8 cellular contexts compared by ENCODE assay signal in the genomic region with DNA sequence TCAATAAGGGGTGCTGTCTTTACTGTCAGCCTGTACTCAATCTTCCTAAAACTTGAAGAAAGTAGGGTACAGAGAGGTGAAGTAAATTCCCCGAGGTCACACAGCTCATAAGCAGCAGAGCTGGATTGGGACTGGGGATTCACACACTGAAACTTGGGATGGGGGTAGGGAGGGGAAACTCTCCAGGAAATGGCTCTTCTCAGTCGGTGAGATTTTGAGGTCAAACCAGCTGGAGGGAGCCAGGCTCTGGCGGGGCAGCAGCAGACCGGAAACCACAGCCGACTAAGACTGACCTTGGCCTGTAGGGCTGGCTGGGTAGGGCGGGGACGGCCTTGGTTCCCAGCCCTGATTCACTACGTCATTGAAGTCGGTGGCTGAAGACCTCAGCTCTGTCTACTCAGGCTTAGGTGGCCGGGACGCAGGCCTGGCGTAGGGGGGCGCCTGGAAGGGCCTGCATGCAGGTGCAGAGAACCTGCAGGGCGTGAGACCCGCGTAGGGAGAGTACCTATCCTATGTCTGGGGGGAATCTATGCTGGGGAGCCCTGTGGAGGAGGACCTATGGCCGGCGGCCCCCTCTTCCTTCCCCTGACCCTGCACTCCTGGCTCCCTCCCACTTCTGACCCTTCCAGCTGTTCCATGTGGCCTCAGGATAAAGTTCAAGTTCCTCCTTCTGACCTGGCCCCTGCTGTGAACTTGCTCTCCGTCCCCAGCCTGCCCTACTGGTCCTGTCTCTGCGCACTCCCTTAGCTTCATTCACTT. TPM values are rescaled to one million over a fixed set of nuclear protein-coding genes. Genes with fewer than 3 reads are reported as not detected.
DNase-seq lines count a peak whose midpoint lies in the region; ATAC-seq and TF ChIP-seq lines count a peak whose summit lies in the region.

No MANE protein-coding gene starts in this region.

- peak overlapping the region; percentile 12; the same call in 1 of the 2 replicates for H3K27ac ChIP-seq in RWPE1
- peak overlapping the region; percentile 38 to 39 for H3K27ac ChIP-seq in uterus

- H3K27me3 ChIP-seq in uterus (no peaks in the 10 kb centered on the region), BE2C (no peaks in the 10 kb centered on the region)

- DNase-seq in RWPE1 (ENCODE audit: low spot score) (peak; percentile 31), epithelial cell of proximal tubule (ENCODE audit: low read depth) (peak; percentile 48), mucosa of gallbladder (ENCODE audit: low spot score) (peak; percentile 76), uterus (peak; percentile 40 to 53), BE2C (no peak)

- H3K36me3 ChIP-seq in uterus (no peaks in the 10 kb centered on the region), BE2C (no peaks in the 10 kb centered on the region)

- H3K4me3 ChIP-seq in epithelial cell of proximal tubule (ENCODE audit: low read depth, low read length) (no peak overlapping the region), uterus (no peak overlapping the region), BE2C (ENCODE audit: low read depth, low read length) (no peak overlapping the region)

- H3K9me3 ChIP-seq in uterus = no peaks in the 10 kb centered on the region
- H3K9me3 ChIP-seq in BE2C = no peaks in the 10 kb centered on the region

- POLR2A ChIA-PET in RWPE1 (lab: Yijun Ruan, JAX; ENCODE audit: low non-redundant PET) = interaction anchor here (0.6 kb wide), 1 partner anchor 40 kb away, joined by 3 read pairs; no protein-coding TSS in a partner anchor

- peak; percentile 83 for ATAC-seq in GM18511 (IDR thresholded peaks at IDR 0.05; ENCODE audit: unreplicated experiment)
- ATAC-seq in HG02852 (IDR thresholded peaks at IDR 0.05; ENCODE audit: unreplicated experiment) = peak; percentile 74
- ATAC-seq in GM18519 (IDR thresholded peaks at IDR 0.05; ENCODE audit: low FRiP score, unreplicated experiment) = no peak

- CTCF ChIA-PET in RWPE1 (lab: Yijun Ruan, JAX) = no interaction called here

- TF ChIP-seq CTCF in RWPE1 (conservative IDR thresholded peaks at IDR 0.05; ENCODE audit: low read depth) (no peak), epithelial cell of proximal tubule (conservative IDR thresholded peaks at IDR 0.05; ENCODE audit: low read depth, low read length) (no peak), uterus (IDR thresholded peaks at IDR 0.05) (no peak), BE2C (IDR thresholded peaks at IDR 0.05; ENCODE audit: low read depth, low read length) (no peak)

- intact Hi-C loops in uterus (cut with DNase I; ENCODE audit: low total_unique reads) = no loop called here

- H3K4me1 ChIP-seq in uterus = no peaks in the 10 kb centered on the region
- no peaks in the 10 kb centered on the region for H3K4me1 ChIP-seq in BE2C

- no peak for TF ChIP-seq POLR2A in uterus (IDR thresholded peaks at IDR 0.05)

RNA-seq across cellular contexts. Expression of gene SLC4A1, which starts 11.8 kb away (rescaled TPM):
- total RNA-seq in epithelial cell of proximal tubule = not detected in 2 replicates
- 0.37 TPM for total RNA-seq in mucosa of gallbladder
- 1 to 10 TPM in 1 of 4 donors, not detected in 3; 8.4 TPM for total RNA-seq in uterus
- not detected for polyA plus RNA-seq in BE2C (2012; ENCODE audit: insufficient read depth, insufficient read length, low read depth)

RNA-seq across cellular contexts. Expression of gene RUNDC3A, which starts 28.6 kb away (rescaled TPM):
- total RNA-seq in epithelial cell of proximal tubule (0.07 and 2.2 TPM in 2 replicates), mucosa of gallbladder (1.4 TPM), uterus (under 1 TPM in 1 of 4 donors, not detected in 3; 0.69 TPM)
- 386 TPM for polyA plus RNA-seq in BE2C (2012; ENCODE audit: insufficient read depth, insufficient read length, low read depth)

RNA-seq across cellular contexts. Expression of gene SLC25A39, which starts 44.9 kb away (rescaled TPM):
- total RNA-seq in epithelial cell of proximal tubule = 161 and 197 TPM in 2 replicates
- 140 TPM for total RNA-seq in mucosa of gallbladder
- total RNA-seq in uterus = 10 to 100 TPM; 41.9 to 77.6 (median 50.7) TPM
- 920 TPM for polyA plus RNA-seq in BE2C (2012; ENCODE audit: insufficient read depth, insufficient read length, low read depth)
